Comparison of ENCODE assay signal across 14 cellular contexts in genomic region chr2:215332876-215333600, GRCh38. TPM values are rescaled to one million over a fixed set of nuclear protein-coding genes. Genes with fewer than 3 reads are reported as not detected.
A peak's percentile ranks its signal among the peaks of the same experiment; 100 is the strongest.
DNase-seq lines count a peak whose midpoint lies in the region; ATAC-seq, FAIRE-seq and TF ChIP-seq lines count a peak whose summit lies in the region.
"Had no signal": no experiment of that assay in that cellular context is flagged by ENCODE, and none has a peak within 500 bp of the region (broad histone marks: within the 10 kb centered on the region; RNA-seq: fewer than 3 reads in every experiment).

No MANE protein-coding gene starts in this region.

- peak; percentile 67 for FAIRE-seq in pancreas (lab: Jason Lieb, UNC)
- FAIRE-seq: bronchial epithelial cell had no signal

- H3K4me3 ChIP-seq in pancreas, result no peak overlapping the region
- H3K4me3 ChIP-seq in heart left ventricle, result no peak overlapping the region
- H3K4me3 ChIP-seq: gastrocnemius medialis, tibial nerve had no signal

- H3K9me3 ChIP-seq in pancreas (no peaks in the 10 kb centered on the region), heart left ventricle (no peaks in the 10 kb centered on the region)
- H3K9me3 ChIP-seq: gastrocnemius medialis, tibial nerve had no signal

- TF ChIP-seq CTCF in pancreas (IDR thresholded peaks at IDR 0.05), result no peak
- no peak for TF ChIP-seq CTCF in heart left ventricle (IDR thresholded peaks at IDR 0.05)

- peak; percentile 61 for ATAC-seq in HG02623 (IDR thresholded peaks at IDR 0.05; ENCODE audit: unreplicated experiment)
- ATAC-seq in pancreas, result no peak
- no peak for ATAC-seq in HG03139 (IDR thresholded peaks at IDR 0.05; ENCODE audit: unreplicated experiment)
- no peak for ATAC-seq in heart left ventricle
- ATAC-seq: gastrocnemius medialis had no signal

- intact Hi-C loops in pancreas (cut with DNase I) (no loop called here), heart left ventricle (cut with DNase I) (no loop called here)

- H3K27ac ChIP-seq in pancreas (no peak overlapping the region), heart left ventricle (no peak overlapping the region)
- H3K27ac ChIP-seq: 22Rv1, gastrocnemius medialis, tibial nerve had no signal

- no peaks in the 10 kb centered on the region for H3K4me1 ChIP-seq in pancreas
- no peaks in the 10 kb centered on the region for H3K4me1 ChIP-seq in heart left ventricle
- H3K4me1 ChIP-seq: gastrocnemius medialis had no signal

- DNase-seq in NCI-H1417 (lab: John Stamatoyannopoulos, UW), result peak in 2 of 3 experiments; percentile 9 to 39
- DNase-seq in NCI-H1417 treated with DMSO at 0.1 percent for 48 hours (lab: John Stamatoyannopoulos, UW), result no peak
- DNase-seq in NCI-H2029 (lab: John Stamatoyannopoulos, UW), result peak; percentile 27
- no peak for DNase-seq in pancreas
- no peak for DNase-seq in heart left ventricle
- no peak for DNase-seq in anterior cingulate cortex (lab: John Stamatoyannopoulos, UW)
- DNase-seq: activated CD4-positive, alpha-beta memory T cell treated with anti-CD3 and anti-CD28 coated beads, Interleukin-2, amount 10 ng/mL, durations not matched to agents 7 days and 5 days; gastrocnemius medialis; NCI-H1105 treated with DMSO at 0.1 percent for 48 hours had no signal

- WGBS in pancreas, 2 donors, result 93 to 94% methylated on average over 5 of the region's 5 CpGs
- WGBS in heart left ventricle, 4 donors, result 91 to 92% (median 91%) methylated on average over 5 of the region's 5 CpGs

- H3K36me3 ChIP-seq in pancreas (peaks cover 3 to 43% (median 5%) of the 10 kb centered on the region in 3 donors), heart left ventricle (peaks cover 0 to 76% (median 63%) of the 10 kb centered on the region in 9 donors)

- no peak for TF ChIP-seq POLR2A in heart left ventricle (IDR thresholded peaks at IDR 0.05)

- H3K27me3 ChIP-seq in pancreas (no peaks in the 10 kb centered on the region), heart left ventricle (no peaks in the 10 kb centered on the region)
- H3K27me3 ChIP-seq: gastrocnemius medialis, tibial nerve had no signal

RNA-seq across cellular contexts. Expression of gene ATIC, which starts 21.2 kb away (rescaled TPM):
- total RNA-seq in pancreas (10 to 100 TPM; 38.6 to 53.7 (median 45.6) TPM), heart left ventricle (10 to 100 TPM; 16.8 to 55.6 (median 44.0) TPM)
- polyA plus RNA-seq in pancreas (10 to 100 TPM; 43.9 to 73.2 TPM), heart left ventricle (100 to 1,000 TPM in 1 of 2 donors, 10 to 100 TPM in 1; 72.8 to 108 TPM)

Comparison
In these comparisons a context has a peak if more than half of its experiments do, and no peak if none do; other contexts are left out.
1. DNase-seq: peak in NCI-H1417 (2 of 3) and NCI-H2029 (single experiment); none in NCI-H1417 treated with DMSO at 0.1 percent for 48 hours (single experiment), pancreas (0 of 6), heart left ventricle (0 of 5) and anterior cingulate cortex (0 of 58).